Comparison of ENCODE assay signal across 8 cellular contexts in the genomic region with DNA sequence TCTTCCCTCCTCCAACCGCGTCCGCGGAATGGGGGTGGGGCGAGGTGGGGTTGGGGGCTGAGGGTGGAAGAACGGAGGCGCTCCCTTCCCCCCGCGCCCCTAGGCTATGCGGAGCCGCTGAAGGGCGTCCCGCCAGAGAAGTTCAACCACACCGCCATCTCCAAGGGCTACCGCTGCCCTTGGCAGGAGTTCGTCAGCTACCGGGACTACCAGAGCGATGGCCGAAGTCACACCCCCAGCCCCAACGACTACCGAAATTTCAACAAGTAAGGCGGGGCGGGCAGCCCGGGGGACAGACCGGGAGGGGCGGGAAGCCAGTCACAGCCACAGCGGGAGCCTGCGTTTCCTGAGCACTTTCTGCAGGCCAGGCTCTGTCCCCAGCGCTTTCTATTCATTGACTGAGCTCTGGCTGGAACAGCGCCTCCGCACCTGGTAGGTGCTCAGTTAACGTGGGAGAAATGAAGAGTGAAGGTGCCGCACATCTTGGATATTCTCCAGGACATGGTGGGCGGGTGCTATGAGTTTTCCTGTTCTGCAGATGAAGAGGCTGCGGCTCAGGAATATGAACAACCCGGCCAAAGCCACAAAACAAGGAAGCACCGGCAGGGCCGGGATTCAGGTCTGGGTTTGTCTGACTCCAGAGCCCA. TPM values are rescaled to one million over a fixed set of nuclear protein-coding genes. Genes with fewer than 3 reads are reported as not detected.
DNase-seq lines count a peak whose midpoint lies in the region; ATAC-seq, FAIRE-seq and TF ChIP-seq lines count a peak whose summit lies in the region.

No MANE protein-coding gene starts in this region.

- peak overlapping the region in 2 of 4 donors; percentile 2 to 14 for H3K27ac ChIP-seq in Peyer's patch

- TF ChIP-seq CTCF in Peyer's patch (IDR thresholded peaks at IDR 0.05) (no peak), bronchial epithelial cell (IDR thresholded peaks at IDR 0.05; ENCODE audit: insufficient read depth, low read length, severe bottlenecking) (no peak)

- peak in 1 of 3 donors; percentile 59 for DNase-seq in Peyer's patch
- peak; percentile 91 for DNase-seq in bronchial epithelial cell (ENCODE audit: low read depth)
- no peak for DNase-seq in left lobe of liver (ENCODE audit: low spot score)
- peak; percentile 47 for DNase-seq in stimulated activated CD8-positive, alpha-beta memory T cell treated with anti-CD3 and anti-CD28 coated beads, Interleukin-4, amount 100 ng/mL, for 48 hours
- DNase-seq in HUDEP-2 (lab: John Stamatoyannopoulos, UW; ENCODE audit: unreplicated experiment in 76 of 76) = no peak
- no peak for DNase-seq in NCI-H748 treated with DMSO at 0.1 percent for 48 hours (lab: John Stamatoyannopoulos, UW)

- peaks cover 0 to 22% (median 11%) of the 10 kb centered on the region in 4 donors for H3K4me1 ChIP-seq in Peyer's patch

- TF ChIP-seq POLR2A in Peyer's patch (IDR thresholded peaks at IDR 0.05) = no peak

- H3K27me3 ChIP-seq in Peyer's patch = peaks cover 0 to 9% of the 10 kb centered on the region in 2 donors
- H3K27me3 ChIP-seq in bronchial epithelial cell (ENCODE audit: control insufficient read depth, insufficient read depth, low read length) = peaks cover 2% of the 10 kb centered on the region

- H3K36me3 ChIP-seq in Peyer's patch (no peaks in the 10 kb centered on the region), bronchial epithelial cell (ENCODE audit: control insufficient read depth, insufficient read depth, low read length) (no peaks in the 10 kb centered on the region)

- FAIRE-seq in bronchial epithelial cell (lab: Jason Lieb, UNC) = no peak

- H3K9me3 ChIP-seq in Peyer's patch = no peaks in the 10 kb centered on the region

- H3K4me3 ChIP-seq in Peyer's patch (peak overlapping the region; percentile 26 to 57 (median 50)), bronchial epithelial cell (ENCODE audit: low read depth, low read length) (peak overlapping the region; percentile 26)

- ATAC-seq in GM18511 (IDR thresholded peaks at IDR 0.05; ENCODE audit: unreplicated experiment) (peak; percentile 66), left lobe of liver (peak; percentile 80), HG02885 (IDR thresholded peaks at IDR 0.05; ENCODE audit: poor library complexity, unreplicated experiment) (no peak)

RNA-seq across cellular contexts. Expression of gene MYOZ3, which starts 11.3 kb away (rescaled TPM):
- total RNA-seq in Peyer's patch = under 1 TPM in 1 of 4 donors, not detected in 3; 0.54 TPM
- total RNA-seq in bronchial epithelial cell = not detected in 2 replicates
- 0.18 TPM for total RNA-seq in left lobe of liver

RNA-seq across cellular contexts. Expression of gene RBM22, which starts 28.5 kb away (rescaled TPM):
- total RNA-seq in Peyer's patch = 10 to 100 TPM; 35.1 to 53.6 (median 44.0) TPM
- total RNA-seq in bronchial epithelial cell = 13.7 and 16.4 TPM in 2 replicates
- total RNA-seq in left lobe of liver = 14.1 TPM

RNA-seq across cellular contexts. Expression of gene SYNPO, which starts 31.9 kb away (rescaled TPM):
- total RNA-seq in Peyer's patch (10 to 100 TPM; 28.1 to 93.3 (median 75.8) TPM), bronchial epithelial cell (1.3 and 2.2 TPM in 2 replicates), left lobe of liver (51.7 TPM)

Comparison
In these comparisons a context has a peak if more than half of its experiments do, and no peak if none do; other contexts are left out.
1. DNase-seq: peak in bronchial epithelial cell (single experiment) and stimulated activated CD8-positive, alpha-beta memory T cell treated with anti-CD3 and anti-CD28 coated beads, Interleukin-4, amount 100 ng/mL, for 48 hours (single experiment); none in left lobe of liver (single experiment), HUDEP-2 (0 of 76) and NCI-H748 treated with DMSO at 0.1 percent for 48 hours (single experiment).